ENCODE assay signal across 8 cellular contexts in genomic region chr9:126499005-126499910, GRCh38.
DNase-seq lines count a peak whose midpoint lies in the region; ATAC-seq and TF ChIP-seq lines count a peak whose summit lies in the region.

No MANE protein-coding gene starts in this region.

- H3K4me1 ChIP-seq in CD8-positive, alpha-beta memory T cell (ENCODE audit: insufficient read depth, low read length), result peaks cover 9% of the 10 kb centered on the region
- H3K4me1 ChIP-seq in adipocyte (ENCODE audit: control insufficient read depth, insufficient read depth, low read length) (peaks cover 6% of the 10 kb centered on the region), left ventricle myocardium inferior (peaks cover 30% of the 10 kb centered on the region), psoas muscle (no peaks in the 10 kb centered on the region)

- H3K27ac ChIP-seq in CD8-positive, alpha-beta memory T cell (ENCODE audit: low read depth, low read length), result no peak overlapping the region
- no peak overlapping the region for H3K27ac ChIP-seq in RWPE1
- H3K27ac ChIP-seq in left ventricle myocardium inferior (replicated peaks), result peak overlapping the region; percentile 44
- H3K27ac ChIP-seq in psoas muscle, result no peak overlapping the region

- CTCF ChIA-PET in CD8-positive, alpha-beta memory T cell (lab: Charles Lee), result interaction anchor here (0.6 to 13.9 kb wide), 33 partner anchors 8 to 216 kb away, joined by 3 to 204 read pairs (median 3); no protein-coding TSS in a partner anchor
- CTCF ChIA-PET in RWPE1 (lab: Yijun Ruan, JAX), result interaction anchor here (0.5 to 7.9 kb wide), 37 partner anchors 8 to 1670 kb away, joined by 3 to 299 read pairs (median 4); no protein-coding TSS in a partner anchor

- TF ChIP-seq CTCF in RWPE1 (conservative IDR thresholded peaks at IDR 0.05; ENCODE audit: low read depth) (peak; percentile 100), left ventricle myocardium inferior (IDR thresholded peaks at IDR 0.05; ENCODE audit: borderline replicate concordance) (peak; percentile 100), psoas muscle (IDR thresholded peaks at IDR 0.05) (peak; percentile 99)

- POLR2A ChIA-PET in CD8-positive, alpha-beta memory T cell (lab: Charles Lee), result no interaction called here
- POLR2A ChIA-PET in RWPE1 (lab: Yijun Ruan, JAX; ENCODE audit: low non-redundant PET), result no interaction called here

- WGBS in psoas muscle, 3 donors, result 2 to 4% (median 3%) methylated on average over 34 to 46 of the region's 46 CpGs

- no peaks in the 10 kb centered on the region for H3K36me3 ChIP-seq in CD8-positive, alpha-beta memory T cell (ENCODE audit: insufficient read depth, low read length)
- H3K36me3 ChIP-seq in adipocyte (ENCODE audit: control insufficient read depth, insufficient read depth, low read length, severe bottlenecking) (no peaks in the 10 kb centered on the region), left ventricle myocardium inferior (peaks cover 11% of the 10 kb centered on the region), psoas muscle (ENCODE audit: insufficient read depth in 1 of 2, low read depth in 1 of 2) (peaks cover 0 to 14% of the 10 kb centered on the region in 2 donors)

- ATAC-seq in HG03280 (IDR thresholded peaks at IDR 0.05; ENCODE audit: unreplicated experiment), result peak; percentile 52
- ATAC-seq in psoas muscle, result peak; percentile 64 to 87 (median 77)
- ATAC-seq in GM19328 (IDR thresholded peaks at IDR 0.05; ENCODE audit: unreplicated experiment), result no peak

- DNase-seq in CD8-positive, alpha-beta memory T cell, result peak; percentile 26 to 51 (median 38)
- DNase-seq in RWPE1 (ENCODE audit: low spot score) (peak; percentile 70), adipocyte (ENCODE audit: low read depth) (peak; percentile 79), left ventricle myocardium inferior (no peak), psoas muscle (no peak), ureter (ENCODE audit: low spot score) (no peak)

- H3K27me3 ChIP-seq in CD8-positive, alpha-beta memory T cell (ENCODE audit: insufficient read depth, low read length, poor library complexity, severe bottlenecking), result peaks cover 5% of the 10 kb centered on the region
- H3K27me3 ChIP-seq in adipocyte (replicated peaks; ENCODE audit: control insufficient read depth, insufficient read depth, low read length) (peaks cover 9% of the 10 kb centered on the region), left ventricle myocardium inferior (ENCODE audit: low read depth) (peaks cover 8% of the 10 kb centered on the region), psoas muscle (ENCODE audit: insufficient read depth in 3 of 3, low read length in 2 of 3) (no peaks in the 10 kb centered on the region)

- H3K4me3 ChIP-seq in CD8-positive, alpha-beta memory T cell (ENCODE audit: low read length), result peak overlapping the region; percentile 37
- H3K4me3 ChIP-seq in adipocyte (ENCODE audit: low read length) (peak overlapping the region; percentile 79), left ventricle myocardium inferior (peak overlapping the region; percentile 63), psoas muscle (peak overlapping the region; percentile 63)

- peak overlapping the region; percentile 66 for H3K9ac ChIP-seq in adipocyte (ENCODE audit: low read length)

- peaks cover 0 to 4% of the 10 kb centered on the region in 2 donors for H3K27me3 Mint-ChIP-seq in CD8-positive, alpha-beta memory T cell

- H3K36me3 Mint-ChIP-seq in CD8-positive, alpha-beta memory T cell, result peaks cover 0 to 49% (median 0%) of the 10 kb centered on the region in 3 donors

- intact Hi-C loops in left ventricle myocardium inferior (cut with micrococcal nuclease), result loop anchor here (10.0 kb wide), 1 partner anchor 194 kb away; no protein-coding TSS in a partner anchor
- intact Hi-C loops in psoas muscle (cut with DNase I), result loop anchor here in 1 of 2 donors (2.0 kb wide), 1 partner anchor 282 kb away; no protein-coding TSS in a partner anchor

- no peaks in the 10 kb centered on the region for H3K9me3 Mint-ChIP-seq in CD8-positive, alpha-beta memory T cell

- peak overlapping the region in 6 of 8 donors; percentile 9 to 73 (median 64) for H3K27ac Mint-ChIP-seq in CD8-positive, alpha-beta memory T cell

- peak overlapping the region in 3 of 7 donors; percentile 20 to 46 (median 39) for H3K4me3 Mint-ChIP-seq in CD8-positive, alpha-beta memory T cell

- H3K4me1 Mint-ChIP-seq in CD8-positive, alpha-beta memory T cell, result peaks cover 8 to 30% (median 12%) of the 10 kb centered on the region in 3 donors

- no peaks in the 10 kb centered on the region for H3K9me3 ChIP-seq in CD8-positive, alpha-beta memory T cell (ENCODE audit: low read length)
- H3K9me3 ChIP-seq in adipocyte (ENCODE audit: control insufficient read depth, low read length) (no peaks in the 10 kb centered on the region), left ventricle myocardium inferior (replicated peaks) (no peaks in the 10 kb centered on the region), psoas muscle (no peaks in the 10 kb centered on the region)

Comparison
In these comparisons a context has a peak if more than half of its experiments do, and no peak if none do; other contexts are left out.
1. DNase-seq: peak in CD8-positive, alpha-beta memory T cell (5 of 5), RWPE1 (single experiment) and adipocyte (single experiment); none in left ventricle myocardium inferior (single experiment), psoas muscle (0 of 2) and ureter (single experiment).
2. Peak in every context shown above with its lines, with median percentiles within 50 percentile points of each other: H3K4me3 ChIP-seq and CTCF ChIP-seq.